13 cellular contexts compared by ENCODE assay signal in the genomic region with DNA sequence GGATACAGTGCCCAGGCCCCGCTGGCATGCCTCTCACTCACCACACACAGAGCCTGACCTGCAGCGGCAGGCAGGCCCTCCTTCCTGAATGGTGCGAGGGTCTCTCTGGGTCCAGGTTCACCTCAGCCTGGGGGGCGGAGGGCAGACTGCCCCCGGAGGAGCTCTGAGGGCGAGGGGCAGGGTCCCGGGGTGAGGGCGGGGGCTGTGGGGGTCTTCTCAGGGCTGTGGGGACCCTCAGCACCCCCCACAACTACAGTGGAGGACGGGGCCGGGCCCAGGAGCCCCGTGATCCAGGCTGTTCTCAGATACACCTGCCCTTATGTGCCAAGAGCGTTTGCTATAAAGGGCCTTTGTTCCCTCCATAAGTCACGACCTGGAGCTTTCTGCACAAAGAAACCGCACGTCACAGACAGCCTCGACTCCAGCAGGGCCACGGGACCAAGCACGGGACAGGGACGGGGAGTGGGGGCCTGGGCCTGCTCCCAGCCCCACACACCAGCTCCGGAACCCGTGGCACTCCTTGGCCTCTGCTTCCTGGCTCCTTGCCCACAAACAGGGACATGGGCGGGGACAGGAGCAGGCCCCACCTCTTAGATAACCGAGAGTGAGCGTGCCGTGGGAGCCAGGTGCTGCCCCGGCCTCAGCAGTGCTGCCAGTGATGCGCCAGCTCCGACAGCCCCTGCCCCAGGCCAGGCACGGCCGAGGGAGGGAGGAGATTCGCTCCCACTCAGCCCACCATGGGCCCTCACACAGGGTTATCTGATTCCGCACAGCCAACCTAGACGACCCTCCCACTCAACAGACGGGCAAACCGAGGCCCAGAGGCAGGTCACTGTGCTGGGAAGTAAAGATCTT.
DNase-seq lines count a peak whose midpoint lies in the region; ATAC-seq and TF ChIP-seq lines count a peak whose summit lies in the region.
"Had no signal": no experiment of that assay in that cellular context is flagged by ENCODE, and none has a peak within 500 bp of the region (broad histone marks: within the 10 kb centered on the region; RNA-seq: fewer than 3 reads in every experiment).

No MANE protein-coding gene starts in this region.

- H3K27me3 ChIP-seq in Peyer's patch (no peaks in the 10 kb centered on the region), heart right ventricle (no peaks in the 10 kb centered on the region), gastrocnemius medialis (no peaks in the 10 kb centered on the region)

- 60 to 69% methylated on average over 35 of the region's 35 CpGs for whole genome bisulfite sequencing in heart right ventricle, 2 donors

- peaks cover 0 to 39% (median 0%) of the 10 kb centered on the region in 3 donors for H3K36me3 ChIP-seq in Peyer's patch
- H3K36me3 ChIP-seq in heart right ventricle: peaks cover 0 to 88% (median 24%) of the 10 kb centered on the region in 9 donors
- peaks cover 0 to 9% of the 10 kb centered on the region in 2 donors for H3K36me3 ChIP-seq in gastrocnemius medialis

- H3K4me1 ChIP-seq in Peyer's patch (peaks cover 7 to 70% (median 13%) of the 10 kb centered on the region in 4 donors), heart right ventricle (peaks cover 47 to 86% (median 75%) of the 10 kb centered on the region in 9 donors), gastrocnemius medialis (peaks cover 57 to 62% of the 10 kb centered on the region in 2 donors)

- H3K9me3 ChIP-seq in Peyer's patch (no peaks in the 10 kb centered on the region), heart right ventricle (no peaks in the 10 kb centered on the region), gastrocnemius medialis (no peaks in the 10 kb centered on the region)

- in situ Hi-C loops in gastrocnemius medialis (cut with MboI; ENCODE audit: low sequenced_read_pairs in 4 of 4): loop anchor here in 1 of 4 donors (25.0 kb wide), 1 partner anchor 116 kb away; no protein-coding TSS in a partner anchor

- no peak for TF ChIP-seq CTCF in Peyer's patch (IDR thresholded peaks at IDR 0.05)
- TF ChIP-seq CTCF in heart right ventricle (IDR thresholded peaks at IDR 0.05): no peak
- TF ChIP-seq CTCF in gastrocnemius medialis (IDR thresholded peaks at IDR 0.05 in 4 of 5, conservative IDR thresholded peaks at IDR 0.05 in 1 of 5): no peak

- TF ChIP-seq POLR2A in Peyer's patch (IDR thresholded peaks at IDR 0.05) (no peak), gastrocnemius medialis (IDR thresholded peaks at IDR 0.05) (no peak)

- H3K27ac ChIP-seq in Peyer's patch: peak overlapping the region in 2 of 4 donors; percentile 14 to 47
- peak overlapping the region in 9 of 10 donors; percentile 26 to 74 (median 64) for H3K27ac ChIP-seq in heart right ventricle
- H3K27ac ChIP-seq in gastrocnemius medialis: peak overlapping the region; percentile 54 to 97 (median 82)
- H3K27ac ChIP-seq: parathyroid adenoma had no signal

- peak; percentile 5 for DNase-seq in NCI-H1092 treated with DMSO at 0.1 percent for 48 hours (lab: John Stamatoyannopoulos, UW)
- DNase-seq in NCI-H1092 (lab: John Stamatoyannopoulos, UW): no peak
- peak in 2 of 3 donors; percentile 85 to 89 for DNase-seq in Peyer's patch
- DNase-seq in heart right ventricle: peak; percentile 55 to 63
- DNase-seq in gastrocnemius medialis: no peak
- DNase-seq in NCI-H510A (lab: John Stamatoyannopoulos, UW): no peak
- no peak for DNase-seq in activated CD4-positive, alpha-beta T cell treated with anti-CD3 and anti-CD28 coated beads, Interleukin-2, amount 50 U/mL, for 48 hours
- DNase-seq: activated CD4-positive, alpha-beta memory T cell treated with anti-CD3 and anti-CD28 coated beads, Interleukin-2, amount 10 ng/mL, durations not matched to agents 7 days and 5 days; activated gamma-delta T cell treated with Interleukin-2 at 50 U/mL for 16 hours; MM.1S; T-helper 17 cell had no signal

- H3K4me3 ChIP-seq in Peyer's patch (no peak overlapping the region), heart right ventricle (no peak overlapping the region), gastrocnemius medialis (no peak overlapping the region)

- intact Hi-C loops in heart right ventricle (cut with DNase I) (loop anchor here in 1 of 10 donors (10.0 kb wide), 1 partner anchor 108 kb away; no protein-coding TSS in a partner anchor), gastrocnemius medialis (cut with DNase I; ENCODE audit: low total_unique reads) (loop anchor here (10.0 kb wide), 1 partner anchor 518 kb away; a partner anchor contains a TSS)

- peak in 7 of 8 donors; percentile 0 to 45 (median 17) for ATAC-seq in heart right ventricle
- no peak for ATAC-seq in gastrocnemius medialis
- ATAC-seq in HG03175 (IDR thresholded peaks at IDR 0.05; ENCODE audit: unreplicated experiment): no peak
- ATAC-seq: T-helper 17 cell had no signal

Comparison
In these comparisons a context has a peak if more than half of its experiments do, and no peak if none do; other contexts are left out.
1. DNase-seq: peak in NCI-H1092 treated with DMSO at 0.1 percent for 48 hours (single experiment), Peyer's patch (2 of 3) and heart right ventricle (2 of 2); none in NCI-H1092 (single experiment), gastrocnemius medialis (0 of 2), NCI-H510A (single experiment) and activated CD4-positive, alpha-beta T cell treated with anti-CD3 and anti-CD28 coated beads, Interleukin-2, amount 50 U/mL, for 48 hours (0 of 2).
2. ATAC-seq: peak in heart right ventricle (7 of 8); none in gastrocnemius medialis (0 of 2) and HG03175 (single experiment).